14 cellular contexts compared by ENCODE assay signal in the genomic region with DNA sequence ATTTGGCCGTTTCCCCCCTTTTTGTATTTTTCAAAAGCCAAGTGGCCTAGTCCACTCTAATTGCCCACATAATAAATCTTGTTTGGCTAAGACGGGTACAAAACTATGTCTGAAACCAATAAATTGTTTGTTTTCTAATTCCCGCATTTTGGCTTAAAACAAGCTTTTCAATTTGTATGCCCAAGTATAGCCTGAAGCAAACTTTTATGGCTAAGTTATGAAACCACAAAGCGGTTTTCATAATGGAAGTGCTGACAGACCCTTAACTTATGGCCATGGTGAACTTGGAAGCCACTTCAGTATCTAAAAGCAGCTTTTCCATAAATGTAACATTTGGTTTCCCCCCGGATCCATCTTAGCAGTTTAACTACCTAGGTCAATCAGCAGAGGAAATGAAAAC. TPM values are rescaled to one million over a fixed set of nuclear protein-coding genes. Genes with fewer than 3 reads are reported as not detected.
DNase-seq lines count a peak whose midpoint lies in the region; ATAC-seq, FAIRE-seq and TF ChIP-seq lines count a peak whose summit lies in the region.
"Had no signal": no experiment of that assay in that cellular context is flagged by ENCODE, and none has a peak within 500 bp of the region (broad histone marks: within the 10 kb centered on the region; RNA-seq: fewer than 3 reads in every experiment).

No MANE protein-coding gene starts in this region.

- DNase-seq in GM23248 (no peak), M059J (ENCODE audit: low read depth) (peak; percentile 34), K562 (ENCODE audit: extremely low read depth in 1 of 4, low spot score in 3 of 4) (no peak), retina (no peak), GOT3 (lab: John Stamatoyannopoulos, UW) (no peak)
- DNase-seq: BE2C; CD4-positive, alpha-beta memory T cell; DMS79; HCEC 1CT had no signal

- WGBS in GM23248 (ENCODE audit: low coverage in 1 of 2, low lambda C conversion rate in 2 of 2, missing lambda C conversion rate in 2 of 2), 2 experiments: 35 to 46% methylated on average over 5 of the region's 5 CpGs
- 0% methylated on average over 5 of the region's 5 CpGs for WGBS in K562 (ENCODE audit: insufficient coverage, low coverage, missing lambda C conversion rate)

- H3K9me1 ChIP-seq in K562 (ENCODE audit: control insufficient read depth, insufficient read depth, low read length): no peaks in the 10 kb centered on the region

- H3K4me1 Mint-ChIP-seq in nephron: peaks cover 14% of the 10 kb centered on the region

- no peak overlapping the region for H3K27ac ChIP-seq in GM23248
- H3K27ac ChIP-seq in K562 (ENCODE audit: extremely low read depth, low read depth, low read length): no peak overlapping the region

- H3K9ac ChIP-seq in GM23248 (no peak overlapping the region), K562 (ENCODE audit: insufficient read depth in 1 of 2, low read depth in 2 of 2, low read length in 2 of 2) (no peak overlapping the region)

- TF ChIP-seq CTCF in K562 (IDR thresholded peaks at IDR 0.05 in 2 of 3, conservative IDR thresholded peaks at IDR 0.05 in 1 of 3; ENCODE audit: insufficient read depth in 2 of 3, low read depth in 1 of 3, low read length in 3 of 3): no peak
- TF ChIP-seq CTCF in nephron (IDR thresholded peaks at IDR 0.05; ENCODE audit: unreplicated experiment in 3 of 3): no peak

- no peak for TF ChIP-seq RAD21 in K562 (CRISPR knock-in tag; conservative IDR thresholded peaks at IDR 0.05 in 1 of 2, IDR thresholded peaks at IDR 0.05 in 1 of 2)

- no peak overlapping the region for H3K4me3 Mint-ChIP-seq in nephron
- H3K4me3 Mint-ChIP-seq: CD4-positive, alpha-beta memory T cell had no signal

- H3K36me3 Mint-ChIP-seq in nephron (ENCODE audit: low read depth): peaks cover 4% of the 10 kb centered on the region
- H3K36me3 Mint-ChIP-seq: CD4-positive, alpha-beta memory T cell had no signal

- ATAC-seq in K562: no peak
- ATAC-seq in HG02798 (IDR thresholded peaks at IDR 0.05; ENCODE audit: poor library complexity, unreplicated experiment): no peak
- ATAC-seq: GM12878 had no signal

- FAIRE-seq in K562 (lab: Jason Lieb, UNC): no peak
- FAIRE-seq: GM12878, GM18507, H1 had no signal

- H3K9me3 Mint-ChIP-seq in nephron: no peaks in the 10 kb centered on the region

- CTCF ChIA-PET in K562 (lab: Yijun Ruan, JAX; ENCODE audit: low intra/inter-chr PET ratio): no interaction called here

- POLR2A ChIA-PET in K562 (lab: Yijun Ruan, JAX): interaction anchor here (0.6 to 2.2 kb wide), 3 partner anchors 30 to 508 kb away, joined by 3 to 7 read pairs (median 4); a partner anchor contains a TSS

- in situ Hi-C loops in GM23248 (cut with MboI) (no loop called here), K562 (cut with MboI) (no loop called here)

- TF ChIP-seq POLR2A in K562 (conservative IDR thresholded peaks at IDR 0.05): no peak

- H3K4me3 ChIP-seq in GM23248 (no peak overlapping the region), K562 (no peak overlapping the region)
- H3K4me3 ChIP-seq: GM12878 had no signal

- H3F3A ChIP-seq in GM23248 (ENCODE audit: insufficient read depth): peaks cover 4% of the 10 kb centered on the region; the same call in 1 of the 2 replicates

- no TSS peak for BruUV-seq in K562 (replicated peaks; lab: Mats Ljungman, UMichigan)

- H3K79me2 ChIP-seq in GM23248 (ENCODE audit: insufficient read depth): no peaks in the 10 kb centered on the region
- no peaks in the 10 kb centered on the region for H3K79me2 ChIP-seq in K562 (ENCODE audit: control insufficient read depth, insufficient read depth, low read length)

- peak overlapping the region; percentile 11 to 77 (median 72) for H3K27ac Mint-ChIP-seq in nephron
- H3K27ac Mint-ChIP-seq: CD4-positive, alpha-beta memory T cell had no signal

- peak overlapping the region; percentile 7; the same call in 1 of the 2 replicates for H2AFZ ChIP-seq in GM23248
- no peak overlapping the region for H2AFZ ChIP-seq in K562 (ENCODE audit: low read depth, low read length)

- TF ChIP-seq EP300 in K562 (IDR thresholded peaks at IDR 0.05; ENCODE audit: low read length): no peak

- H3K4me1 ChIP-seq in GM23248 (ENCODE audit: insufficient read depth) (peaks cover 20% of the 10 kb centered on the region), K562 (replicated peaks in 1 of 2; ENCODE audit: control insufficient read depth in 2 of 2, insufficient read depth in 2 of 2, low read length in 2 of 2) (no peaks in the 10 kb centered on the region)
- H3K4me1 ChIP-seq: BE2C had no signal

- H3K9me2 ChIP-seq in GM23248 (ENCODE audit: insufficient read depth): no peaks in the 10 kb centered on the region

- H3K27me3 ChIP-seq in GM23248 (replicated peaks; ENCODE audit: insufficient read depth) (no peaks in the 10 kb centered on the region), K562 (ENCODE audit: control insufficient read depth in 2 of 2, insufficient read depth in 2 of 2, low read length in 2 of 2) (peaks cover 31 to 33% of the 10 kb centered on the region in 2 experiments)

- H3K36me3 ChIP-seq in GM23248 (ENCODE audit: low read depth) (no peaks in the 10 kb centered on the region), K562 (ENCODE audit: control insufficient read depth, insufficient read depth, low read length) (no peaks in the 10 kb centered on the region)
- H3K36me3 ChIP-seq: BE2C had no signal

- H3K9me3 ChIP-seq in GM23248 (ENCODE audit: low read depth) (no peaks in the 10 kb centered on the region), K562 (replicated peaks; ENCODE audit: control insufficient read depth, insufficient read depth, low read depth, low read length) (no peaks in the 10 kb centered on the region)
- H3K9me3 ChIP-seq: BE2C had no signal

- H3K4me2 ChIP-seq in GM23248 (ENCODE audit: unreplicated experiment) (no peak overlapping the region), K562 (ENCODE audit: insufficient read depth, low read length) (no peak overlapping the region)

- no peaks in the 10 kb centered on the region for H4K20me1 ChIP-seq in GM23248 (ENCODE audit: insufficient read depth)
- no peaks in the 10 kb centered on the region for H4K20me1 ChIP-seq in K562 (replicated peaks; ENCODE audit: control insufficient read depth, insufficient read depth, low read length)

- intact Hi-C loops in K562 (cut with micrococcal nuclease): no loop called here

- no peaks in the 10 kb centered on the region for H3K27me3 Mint-ChIP-seq in nephron (ENCODE audit: low read depth)

TF ChIP-seq in K562, 482 proteins besides CTCF, POLR2A, EP300 and RAD21:
- TF ChIP-seq CBX8 (IDR thresholded peaks at IDR 0.05; ENCODE audit: borderline replicate concordance, extremely low read depth, low read depth, low read length, poor library complexity, severe bottlenecking): peak; percentile 87
- no peak for TF ChIP-seq ZNF830 (CRISPR knock-in tag; IDR thresholded peaks at IDR 0.05)
- TF ChIP-seq CBX2 (IDR thresholded peaks at IDR 0.05; ENCODE audit: insufficient read depth, low read length, poor library complexity, severe bottlenecking): peak; percentile 79

RNA-seq across cellular contexts. Expression of a gene that starts 29.9 kb away (rescaled TPM):
- 56.1 and 226 TPM in 2 replicates for total RNA-seq in GM23248 (2014; rRNA removed; shearing (Covaris generic))
- polyA plus RNA-seq in GM23248 (2016; fragmentation: Nextera tagmentation; extraction: Ambion mirVana) (38.6 and 39.3 TPM in 2 replicates), K562 (2011; rRNA removed) (58.3 and 73.7 TPM in 2 replicates), K562 (2014; fragmentation: Illumina TruSeq; extraction: Trizol) (38.2 and 47.6 TPM in 2 replicates), K562 (2014; fragmentation: Nextera tagmentation; extraction: Ambion mirVana) (10 to 100 TPM in 1 of 2 experiments, 1 to 10 TPM in 1; 9.2 to 10.6 TPM), K562 (2014; rRNA removed) (370 and 537 TPM in 2 replicates)
- total RNA-seq in M059J (2014; rRNA removed; shearing (Covaris generic)): 101 and 238 TPM in 2 replicates
- 15.1 and 30.6 TPM in 2 replicates for total RNA-seq in K562 (2011; cell fraction: chromatin; rRNA removed; ENCODE audit: low replicate concordance)
- 9.7 and 14.5 TPM in 2 replicates for total RNA-seq in K562 (2011; cell fraction: nucleolus; rRNA removed)
- 12.2 and 21.1 TPM in 2 replicates for total RNA-seq in K562 (2011; cell fraction: nucleoplasm; rRNA removed)
- total RNA-seq in K562 (2014; rRNA removed) (316 and 1,050 TPM in 2 replicates), K562 (2014; rRNA removed; fragmentation: Illumina TruSeq; extraction: Trizol) (43.0 and 52.0 TPM in 2 replicates), K562 (2015; rRNA removed; fragmentation: Illumina TruSeq; extraction: Trizol) (32.9 and 34.6 TPM in 2 replicates), K562 (2021) (66.9 and 77.6 TPM in 2 replicates)
- polyA plus RNA-seq in K562 (2011; cell fraction: cytosol; rRNA removed): 63.0 and 229 TPM in 2 replicates
- polyA plus RNA-seq in K562 (2011; cell fraction: nucleus; rRNA removed): 25.9 and 40.4 TPM in 2 replicates
- 34.3 and 43.5 TPM in 2 replicates for polyA plus RNA-seq in K562 (2012)
- polyA minus RNA-seq in K562 (2011; rRNA and poly(A)+ RNA removed): 86.9 and 94.7 TPM in 2 replicates
- 37.8 and 44.7 TPM in 2 replicates for polyA minus RNA-seq in K562 (2011; cell fraction: cytosol; rRNA and poly(A)+ RNA removed)
- 20.8 and 24.2 TPM in 2 replicates for polyA minus RNA-seq in K562 (2011; cell fraction: nucleus; rRNA and poly(A)+ RNA removed)
